In the genomic region with DNA sequence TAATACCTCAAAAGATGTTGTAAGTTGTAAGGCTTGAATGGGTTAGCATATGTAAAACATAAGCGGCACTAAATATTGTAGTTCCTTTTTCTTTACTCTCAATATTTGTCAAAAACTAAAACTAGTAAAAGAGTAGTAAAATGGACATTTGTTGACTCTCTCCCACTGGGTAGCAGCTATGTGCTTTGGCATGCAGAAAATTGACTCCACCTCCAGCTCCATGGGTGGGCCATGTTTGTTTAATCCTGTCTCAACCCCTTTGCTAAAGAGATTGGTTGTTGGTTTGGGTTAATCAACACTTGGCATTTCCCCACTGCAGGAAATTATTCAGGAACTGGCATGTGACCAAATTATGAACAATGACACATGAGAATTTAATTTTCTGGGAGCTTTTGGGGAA, we compare ENCODE assay signal across 15 cellular contexts.
DNase-seq lines count a peak whose midpoint lies in the region; ATAC-seq and TF ChIP-seq lines count a peak whose summit lies in the region.
"Had no signal": no experiment of that assay in that cellular context is flagged by ENCODE, and none has a peak within 500 bp of the region (broad histone marks: within the 10 kb centered on the region; RNA-seq: fewer than 3 reads in every experiment).

No MANE protein-coding gene starts in this region.

- ATAC-seq in SK-N-SH treated with all-trans-retinoic acid at 6 μM for 48 hours (no peak), RWPE2 (ENCODE audit: low read depth) (peak; percentile 85)
- ATAC-seq in stimulated activated memory B cell treated with anti-CD40 and anti-IgM and Interleukin-4, amounts not matched to agents 10 μg/mL and 1 μg/mL and 100 μg/mL, for 72 hours: peak; percentile 58
- ATAC-seq: left lobe of liver had no signal

- H3K27me3 ChIP-seq in SK-N-SH (ENCODE audit: insufficient read depth): no peaks in the 10 kb centered on the region
- no peaks in the 10 kb centered on the region for H3K27me3 ChIP-seq in RWPE2 (ENCODE audit: insufficient read depth, poor library complexity, severe bottlenecking)

- H3K36me3 ChIP-seq in SK-N-SH (replicated peaks in 1 of 2; ENCODE audit: control insufficient read depth in 1 of 2, insufficient read depth in 2 of 2, low read length in 1 of 2): no peaks in the 10 kb centered on the region
- no peaks in the 10 kb centered on the region for H3K36me3 ChIP-seq in RWPE2 (ENCODE audit: low read depth)

- DNase-seq in SK-N-SH (no peak), RWPE2 (ENCODE audit: low spot score) (no peak), fibroblast of gingiva (ENCODE audit: low read depth) (peak; percentile 63), HuH-7 (ENCODE audit: low spot score) (no peak), caudate nucleus (lab: John Stamatoyannopoulos, UW) (no peak), T-helper 2 cell (no peak)
- DNase-seq: ACHN; central memory CD4-positive, alpha-beta T cell; KG1; NCI-H2107 had no signal

- 85% methylated on average over 1 of the region's 1 CpG for WGBS in SK-N-SH (ENCODE audit: low lambda C conversion rate)

- H3K9me3 ChIP-seq in SK-N-SH (no peaks in the 10 kb centered on the region), RWPE2 (ENCODE audit: severe bottlenecking) (no peaks in the 10 kb centered on the region)

- H3K9me2 ChIP-seq in SK-N-SH: no peaks in the 10 kb centered on the region

- H3K9me3 Mint-ChIP-seq in stimulated activated memory B cell treated with anti-CD40 and anti-IgM and Interleukin-4, amounts not matched to agents 10 μg/mL and 1 μg/mL and 100 μg/mL, for 72 hours: peaks cover 2% of the 10 kb centered on the region
- H3K9me3 Mint-ChIP-seq: T-helper 2 cell treated with Interferon-gamma antibody and Interleukin-4, amounts not matched to agents 5 μg/mL and 100 μg/mL, for 36 hours had no signal

- TF ChIP-seq CTCF in SK-N-SH (IDR thresholded peaks at IDR 0.05): no peak
- TF ChIP-seq CTCF in RWPE2 (IDR thresholded peaks at IDR 0.05; ENCODE audit: poor library complexity, severe bottlenecking): no peak

- TF ChIP-seq RAD21 in SK-N-SH (IDR thresholded peaks at IDR 0.05; ENCODE audit: low read length): no peak

- H3K4me3 ChIP-seq in SK-N-SH (ENCODE audit: low read depth in 2 of 2, low read length in 1 of 2) (no peak overlapping the region), RWPE2 (ENCODE audit: severe bottlenecking) (no peak overlapping the region)

- CTCF ChIA-PET in SK-N-SH (lab: Yijun Ruan, JAX): no interaction called here

- H3K27ac ChIP-seq in SK-N-SH (ENCODE audit: low read depth in 2 of 2, low read length in 1 of 2) (no peak overlapping the region), RWPE2 (ENCODE audit: poor library complexity, severe bottlenecking) (peak overlapping the region; percentile 40), caudate nucleus (ENCODE audit: low read depth, low read length) (no peak overlapping the region)

- H3K79me2 ChIP-seq in SK-N-SH (ENCODE audit: insufficient read depth): no peaks in the 10 kb centered on the region

- H3K9ac ChIP-seq in SK-N-SH: no peak overlapping the region

- no peaks in the 10 kb centered on the region for H3F3A ChIP-seq in SK-N-SH (replicated peaks; ENCODE audit: insufficient read depth)

- no peaks in the 10 kb centered on the region for H3K36me3 Mint-ChIP-seq in stimulated activated memory B cell treated with anti-CD40 and anti-IgM and Interleukin-4, amounts not matched to agents 10 μg/mL and 1 μg/mL and 100 μg/mL, for 72 hours

- H3K27me3 Mint-ChIP-seq in stimulated activated memory B cell treated with anti-CD40 and anti-IgM and Interleukin-4, amounts not matched to agents 10 μg/mL and 1 μg/mL and 100 μg/mL, for 72 hours: no peaks in the 10 kb centered on the region

- peak overlapping the region; percentile 9 for H3K27ac Mint-ChIP-seq in stimulated activated memory B cell treated with anti-CD40 and anti-IgM and Interleukin-4, amounts not matched to agents 10 μg/mL and 1 μg/mL and 100 μg/mL, for 72 hours
- H3K27ac Mint-ChIP-seq: T-helper 2 cell treated with Interferon-gamma antibody and Interleukin-4, amounts not matched to agents 5 μg/mL and 100 μg/mL, for 36 hours had no signal

- H3K4me1 ChIP-seq in SK-N-SH (ENCODE audit: control insufficient read depth in 1 of 2, insufficient read depth in 2 of 2, low read depth in 1 of 2, low read length in 1 of 2) (peaks cover 0 to 10% of the 10 kb centered on the region in 2 experiments; a peak in 1 of 4 replicates), RWPE2 (ENCODE audit: insufficient read depth, poor library complexity, severe bottlenecking) (peaks cover 14% of the 10 kb centered on the region)

- H3K4me3 Mint-ChIP-seq in stimulated activated memory B cell treated with anti-CD40 and anti-IgM and Interleukin-4, amounts not matched to agents 10 μg/mL and 1 μg/mL and 100 μg/mL, for 72 hours: no peak overlapping the region
- H3K4me3 Mint-ChIP-seq: neural crest cell; T-helper 2 cell treated with Interferon-gamma antibody and Interleukin-4, amounts not matched to agents 5 μg/mL and 100 μg/mL, for 36 hours had no signal

- POLR2A ChIA-PET in SK-N-SH (lab: Yijun Ruan, JAX): no interaction called here

- no peak overlapping the region for H3K4me2 ChIP-seq in SK-N-SH

- H3K4me1 Mint-ChIP-seq in stimulated activated memory B cell treated with anti-CD40 and anti-IgM and Interleukin-4, amounts not matched to agents 10 μg/mL and 1 μg/mL and 100 μg/mL, for 72 hours: peaks cover 36% of the 10 kb centered on the region
- H3K4me1 Mint-ChIP-seq: neural crest cell had no signal

- H2AFZ ChIP-seq in SK-N-SH (ENCODE audit: low read depth): no peak overlapping the region

- TF ChIP-seq EP300 in SK-N-SH (IDR thresholded peaks at IDR 0.05; ENCODE audit: borderline replicate concordance in 1 of 2, low read depth in 1 of 2, low read length in 1 of 2): no peak

- no peaks in the 10 kb centered on the region for H4K20me1 ChIP-seq in SK-N-SH (ENCODE audit: insufficient read depth)

TF ChIP-seq in SK-N-SH, 30 proteins besides CTCF, POLR2A, EP300 and RAD21:
- TF ChIP-seq FOXM1 (IDR thresholded peaks at IDR 0.05; ENCODE audit: low read depth) (no peak), ELF1 (IDR thresholded peaks at IDR 0.05) (no peak), YY1 (IDR thresholded peaks at IDR 0.05; ENCODE audit: low read depth) (no peak), USF2 (IDR thresholded peaks at IDR 0.05; ENCODE audit: borderline replicate concordance, low read depth, low read length) (no peak), NFIC (IDR thresholded peaks at IDR 0.05; ENCODE audit: borderline replicate concordance) (peak; percentile 17; the same call in 1 of the 2 replicates), EZH2phosphoT487 (IDR thresholded peaks at IDR 0.05; ENCODE audit: borderline replicate concordance, low read depth) (no peak)

TF ChIP-seq in SK-N-SH treated with all-trans-retinoic acid at 6 μM for 48 hours, 23 proteins besides CTCF, POLR2A, EP300 and RAD21:
- TF ChIP-seq ZC3H10 (CRISPR knock-in tag; IDR thresholded peaks at IDR 0.05): no peak
- TF ChIP-seq ZNF8 (CRISPR knock-in tag; IDR thresholded peaks at IDR 0.05): no peak
- no peak for TF ChIP-seq GLIS3 (CRISPR knock-in tag; IDR thresholded peaks at IDR 0.05)
- TF ChIP-seq ZNF565 (CRISPR knock-in tag; conservative IDR thresholded peaks at IDR 0.05; ENCODE audit: low read depth): no peak
- no peak for TF ChIP-seq ESRRG (CRISPR knock-in tag; IDR thresholded peaks at IDR 0.05)
- TF ChIP-seq SNAI2 (CRISPR knock-in tag; IDR thresholded peaks at IDR 0.05): no peak
- no peak for TF ChIP-seq ZFP30 (CRISPR knock-in tag; IDR thresholded peaks at IDR 0.05)
- TF ChIP-seq BACH2 (CRISPR knock-in tag; IDR thresholded peaks at IDR 0.05; ENCODE audit: borderline replicate concordance): no peak
- no peak for TF ChIP-seq ISL1 (CRISPR knock-in tag; IDR thresholded peaks at IDR 0.05)
- TF ChIP-seq CREB5 (CRISPR knock-in tag; IDR thresholded peaks at IDR 0.05; ENCODE audit: low read depth): no peak
- TF ChIP-seq OSR1 (CRISPR knock-in tag; IDR thresholded peaks at IDR 0.05): no peak
